In the genomic region with DNA sequence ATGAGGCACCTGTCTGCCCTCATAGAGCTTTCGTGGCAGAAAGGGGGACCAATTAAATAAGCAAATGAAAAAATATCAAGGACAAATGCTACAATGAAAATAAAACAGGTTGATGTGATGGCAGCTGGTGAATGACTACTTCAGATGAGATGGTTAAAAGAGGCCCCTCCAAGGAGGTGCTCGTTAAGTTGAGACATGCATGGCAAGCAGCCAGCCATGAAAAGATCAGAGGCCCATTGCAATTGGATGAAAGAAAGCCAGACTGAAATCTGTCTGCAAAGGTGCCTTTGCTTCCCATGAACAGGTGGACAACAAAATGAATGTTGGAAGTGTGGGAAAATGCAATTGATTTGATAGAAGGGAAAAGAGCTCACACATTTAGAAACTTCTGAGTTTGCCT, we compare ENCODE assay signal across 11 cellular contexts. TPM values are rescaled to one million over a fixed set of nuclear protein-coding genes. Genes with fewer than 3 reads are reported as not detected.
"Had no signal": no experiment of that assay in that cellular context is flagged by ENCODE, and none has a peak within 500 bp of the region (broad histone marks: within the 10 kb centered on the region; RNA-seq: fewer than 3 reads in every experiment).

No MANE protein-coding gene starts in this region.

- H3K36me3 ChIP-seq: ascending aorta, colonic mucosa had no signal

- DNase-seq: activated CD4-positive, alpha-beta T cell treated with anti-CD3 and anti-CD28 coated beads, Interleukin-2, amount 10 ng/mL, durations not matched to agents 24 days and 14 days; activated naive CD4-positive, alpha-beta T cell treated with Interleukin-2 at 50 U/mL for 16 hours; activated naive CD8-positive, alpha-beta T cell treated with anti-CD3 and anti-CD28 coated beads, Interleukin-2, amount 50 U/mL, for 24 hours; colonic mucosa; naive thymus-derived CD4-positive, alpha-beta T cell; nucleus accumbens; stimulated activated CD4-positive, alpha-beta T cell treated with anti-CD3 and anti-CD28 coated beads, Interleukin-2, amount 100 ng/mL, for 24 hours; stimulated activated naive CD4-positive, alpha-beta T cell had no signal

- H3K27ac ChIP-seq: colonic mucosa, hepatocyte had no signal

- H3K4me1 ChIP-seq: ascending aorta, colonic mucosa had no signal

- H3K4me3 ChIP-seq: colonic mucosa, hepatocyte had no signal

- H3K27me3 ChIP-seq: ascending aorta had no signal

- H3K9me3 ChIP-seq: ascending aorta, colonic mucosa had no signal

RNA-seq across cellular contexts. Expression of gene TRPC6, which starts 0.8 kb away (rescaled TPM):
- total RNA-seq: activated CD4-positive, alpha-beta T cell treated with anti-CD3 and anti-CD28 coated beads, Interleukin-2, amount 10 ng/mL, durations not matched to agents 24 days and 14 days; endothelial cell of umbilical vein; naive thymus-derived CD4-positive, alpha-beta T cell had no signal
